13 cellular contexts compared by ENCODE assay signal in genomic region chr5:11027660-11028059, GRCh38.
DNase-seq lines count a peak whose midpoint lies in the region; ATAC-seq and TF ChIP-seq lines count a peak whose summit lies in the region.
"Had no signal": no experiment of that assay in that cellular context is flagged by ENCODE, and none has a peak within 500 bp of the region (broad histone marks: within the 10 kb centered on the region; RNA-seq: fewer than 3 reads in every experiment).

No MANE protein-coding gene starts in this region.

- 65 to 81% methylated on average over 5 of the region's 5 CpGs for WGBS in aorta, 2 donors

- peak overlapping the region; percentile 88 for H2AFZ ChIP-seq in KMS-11 (ENCODE audit: low read depth)

- DNase-seq in left ventricle myocardium inferior: no peak
- no peak for DNase-seq in HT-29 (ENCODE audit: low spot score)
- no peak for DNase-seq in aorta
- no peak for DNase-seq in activated CD8-positive, alpha-beta memory T cell treated with anti-CD3 and anti-CD28 coated beads, Interleukin-2, amount 50 U/mL, for 4 hours
- DNase-seq: HCEC 1CT; MG63; SK-N-SH; stimulated activated naive CD8-positive, alpha-beta T cell treated with anti-CD3 and anti-CD28 coated beads, Interleukin-15, Interleukin-2, amounts not matched to agents 100 U/mL and 50 U/mL, for 24 hours had no signal

- H3K36me3 ChIP-seq in KMS-11 (ENCODE audit: insufficient read depth) (no peaks in the 10 kb centered on the region), left ventricle myocardium inferior (no peaks in the 10 kb centered on the region), aorta (ENCODE audit: control insufficient read depth in 1 of 2, insufficient read depth in 2 of 2, low read length in 1 of 2) (no peaks in the 10 kb centered on the region)
- H3K36me3 ChIP-seq: MG63 had no signal

- H3K4me2 ChIP-seq in KMS-11: peak overlapping the region; percentile 97
- H3K4me2 ChIP-seq: SK-N-SH had no signal

- no peaks in the 10 kb centered on the region for H3K79me2 ChIP-seq in KMS-11 (ENCODE audit: insufficient read depth, low read depth)

- TF ChIP-seq CTCF in KMS-11 (conservative IDR thresholded peaks at IDR 0.05; ENCODE audit: low read depth, low read length): no peak
- no peak for TF ChIP-seq CTCF in left ventricle myocardium inferior (IDR thresholded peaks at IDR 0.05; ENCODE audit: borderline replicate concordance)

- H3K4me1 ChIP-seq in KMS-11 (ENCODE audit: low read depth, poor library complexity, severe bottlenecking): peaks cover 67% of the 10 kb centered on the region
- H3K4me1 ChIP-seq in left ventricle myocardium inferior: peaks cover 15% of the 10 kb centered on the region
- H3K4me1 ChIP-seq in aorta (ENCODE audit: control insufficient read depth in 1 of 2, insufficient read depth in 2 of 2, low read length in 2 of 2): no peaks in the 10 kb centered on the region

- H3K27me3 ChIP-seq in KMS-11 (ENCODE audit: insufficient read depth, low read depth): no peaks in the 10 kb centered on the region
- H3K27me3 ChIP-seq in left ventricle myocardium inferior (ENCODE audit: low read depth): no peaks in the 10 kb centered on the region
- H3K27me3 ChIP-seq in aorta (ENCODE audit: control insufficient read depth in 1 of 2, insufficient read depth in 2 of 2, low read length in 1 of 2): no peaks in the 10 kb centered on the region
- H3K27me3 ChIP-seq: MG63 had no signal

- H3K4me3 ChIP-seq in KMS-11 (IDR thresholded peaks at IDR 0.05; ENCODE audit: insufficient read depth, low read depth, low read length) (no peak overlapping the region), left ventricle myocardium inferior (no peak overlapping the region), aorta (ENCODE audit: low read length in 2 of 2) (no peak overlapping the region)
- H3K4me3 ChIP-seq: MG63 had no signal

- H4K20me1 ChIP-seq in KMS-11 (ENCODE audit: insufficient read depth): no peaks in the 10 kb centered on the region

- peak overlapping the region; percentile 45 for H3K9ac ChIP-seq in KMS-11
- H3K9ac ChIP-seq: SK-N-SH had no signal

- H3K27ac ChIP-seq in KMS-11: peak overlapping the region; percentile 85
- no peak overlapping the region for H3K27ac ChIP-seq in left ventricle myocardium inferior (replicated peaks)
- H3K27ac ChIP-seq in aorta (ENCODE audit: low read depth in 1 of 2, low read length in 2 of 2): no peak overlapping the region

- peak; percentile 81 for ATAC-seq in GM18867 (IDR thresholded peaks at IDR 0.05; ENCODE audit: unreplicated experiment)
- ATAC-seq in GM21447 (IDR thresholded peaks at IDR 0.05; ENCODE audit: unreplicated experiment): peak; percentile 75
- ATAC-seq in HG02943 (IDR thresholded peaks at IDR 0.05; ENCODE audit: low read depth, unreplicated experiment): peak; percentile 60
- no peak for ATAC-seq in aorta (ENCODE audit: low FRiP score)
- ATAC-seq: sciatic nerve; stimulated activated naive CD8-positive, alpha-beta T cell treated with anti-CD3 and anti-CD28 coated beads, Interleukin-15, Interleukin-2, amounts not matched to agents 100 U/mL and 50 U/mL, for 24 hours had no signal

- H3K9me3 ChIP-seq in left ventricle myocardium inferior (replicated peaks): peaks cover 36% of the 10 kb centered on the region
- H3K9me3 ChIP-seq in aorta (ENCODE audit: control insufficient read depth, low read length): peaks cover 3% of the 10 kb centered on the region
- H3K9me3 ChIP-seq: SK-N-SH had no signal

- intact Hi-C loops in left ventricle myocardium inferior (cut with micrococcal nuclease): no loop called here
- intact Hi-C loops in aorta (cut with DNase I): no loop called here
